In the genomic region with DNA sequence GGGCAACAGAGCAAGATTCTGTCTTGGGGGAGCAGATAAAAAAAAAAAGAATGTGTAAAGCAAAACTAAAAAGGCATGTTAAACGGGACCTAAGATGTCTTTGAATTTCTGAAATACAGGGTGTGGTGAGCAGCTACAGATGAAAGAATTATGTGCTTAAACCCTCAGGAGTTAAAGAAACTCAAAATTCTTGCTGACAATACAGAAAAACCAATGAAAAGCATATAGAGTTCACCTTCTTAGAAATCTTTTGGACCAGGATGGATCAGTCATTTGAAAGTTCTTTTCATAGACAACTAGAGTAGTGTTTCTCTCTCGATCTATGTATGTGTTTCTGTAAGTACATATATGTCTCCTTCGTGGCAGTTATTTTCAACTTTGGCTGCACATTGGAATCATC, we compare ENCODE assay signal across 19 cellular contexts.
"Had no signal": no experiment of that assay in that cellular context is flagged by ENCODE, and none has a peak within 500 bp of the region (broad histone marks: within the 10 kb centered on the region; RNA-seq: fewer than 3 reads in every experiment).

No MANE protein-coding gene starts in this region.

- H3K4me1 Mint-ChIP-seq: nephron progenitor cell had no signal

- H3K9me3 Mint-ChIP-seq: naive thymus-derived CD4-positive, alpha-beta T cell; nephron progenitor cell had no signal

- ATAC-seq: left cardiac atrium; naive thymus-derived CD4-positive, alpha-beta T cell; stimulated activated naive CD8-positive, alpha-beta T cell treated with anti-CD3 and anti-CD28 coated beads, Interleukin-15, Interleukin-2, amounts not matched to agents 100 U/mL and 50 U/mL, for 24 hours; upper lobe of right lung had no signal

- H3K4me1 ChIP-seq: esophagus squamous epithelium, tibial artery, upper lobe of right lung, vagina had no signal

- H3K4me3 Mint-ChIP-seq: naive thymus-derived CD4-positive, alpha-beta T cell; nephron progenitor cell had no signal

- H3K27me3 ChIP-seq: esophagus squamous epithelium, hepatocyte, sigmoid colon, tibial artery, upper lobe of right lung, vagina had no signal

- H3K27ac ChIP-seq: esophagus squamous epithelium, hepatocyte, left ventricle myocardium inferior, sigmoid colon, skin epidermis, tibial artery, upper lobe of right lung, vagina had no signal

- H3K4me3 ChIP-seq: esophagus squamous epithelium, hepatocyte, left ventricle myocardium inferior, lung, sigmoid colon, skin epidermis, tibial artery, upper lobe of right lung, vagina had no signal

- H3K27me3 Mint-ChIP-seq: naive thymus-derived CD4-positive, alpha-beta T cell had no signal

- H3K9me3 ChIP-seq: esophagus squamous epithelium, left ventricle myocardium inferior, sigmoid colon, tibial artery, upper lobe of right lung, vagina had no signal

- DNase-seq: cortex of kidney; effector memory CD4-positive, alpha-beta T cell; esophagus squamous epithelium; foreskin fibroblast; kidney; left cardiac atrium; left ventricle myocardium inferior; mesendoderm; naive thymus-derived CD4-positive, alpha-beta T cell; nephron progenitor cell; sigmoid colon; stimulated activated CD4-positive, alpha-beta T cell treated with anti-CD3 and anti-CD28 coated beads, Interleukin-12 subunit alpha, Interleukin-12 subunit beta, amount 100 ng/mL, for 4 hours; stimulated activated naive CD8-positive, alpha-beta T cell treated with anti-CD3 and anti-CD28 coated beads, Interleukin-15, Interleukin-2, amounts not matched to agents 100 U/mL and 50 U/mL, for 24 hours; tibial artery; upper lobe of right lung had no signal
